27 cellular contexts compared by ENCODE assay signal in genomic region chr20:54180931-54181330, GRCh38. TPM values are rescaled to one million over a fixed set of nuclear protein-coding genes. Genes with fewer than 3 reads are reported as not detected.
DNase-seq lines count a peak whose midpoint lies in the region; ATAC-seq, FAIRE-seq and TF ChIP-seq lines count a peak whose summit lies in the region.
"Had no signal": no experiment of that assay in that cellular context is flagged by ENCODE, and none has a peak within 500 bp of the region (broad histone marks: within the 10 kb centered on the region; RNA-seq: fewer than 3 reads in every experiment).

No MANE protein-coding gene starts in this region.

- no peak for TF ChIP-seq POLR2A in HepG2 (IDR thresholded peaks at IDR 0.05; ENCODE audit: insufficient read depth in 1 of 2, low read depth in 2 of 2, low read length in 2 of 2)
- no peak for TF ChIP-seq POLR2A in right lobe of liver (IDR thresholded peaks at IDR 0.05)
- TF ChIP-seq POLR2A in GM12878 (IDR thresholded peaks at IDR 0.05; ENCODE audit: low read depth, low read length) = no peak
- no peak for TF ChIP-seq POLR2A in lower leg skin (IDR thresholded peaks at IDR 0.05)

- SMC1A ChIA-PET in GM12878 (lab: Charles Lee; ENCODE audit: uncharacterized antibody, unreplicated experiment) = interaction anchor here (1.1 kb wide), 1 partner anchor 76 kb away, joined by 3 read pairs; no protein-coding TSS in a partner anchor

- ATAC-seq in HepG2 (no peak), right lobe of liver (no peak), GM12878 (no peak), lower lobe of right lung (no peak)
- ATAC-seq: A549 had no signal

- RAD21 ChIA-PET in GM12878 (lab: Charles Lee; ENCODE audit: unreplicated experiment) = no interaction called here

- H3K9me3 ChIP-seq in HepG2 (ENCODE audit: low read length) = no peaks in the 10 kb centered on the region
- H3K9me3 ChIP-seq in right lobe of liver = no peaks in the 10 kb centered on the region
- H3K9me3 ChIP-seq in MM.1S (replicated peaks; ENCODE audit: insufficient read depth, low read length) = no peaks in the 10 kb centered on the region
- no peaks in the 10 kb centered on the region for H3K9me3 ChIP-seq in GM12878 (replicated peaks; ENCODE audit: control insufficient read depth, insufficient read depth, low read length)
- H3K9me3 ChIP-seq in lower lobe of right lung = no peaks in the 10 kb centered on the region
- H3K9me3 ChIP-seq: A549; BE2C; BLaER1 treated with 17β-estradiol and CSF1 and Interleukin-3, amounts not matched to agents 10 nM and 100 nM had no signal

- TF ChIP-seq EP300 in HepG2 (IDR thresholded peaks at IDR 0.05; ENCODE audit: low read depth in 2 of 2, low read length in 2 of 2) = no peak
- TF ChIP-seq EP300 in HepG2 (CRISPR knock-in tag; IDR thresholded peaks at IDR 0.05; ENCODE audit: borderline replicate concordance) = no peak
- no peak for TF ChIP-seq EP300 in GM12878 (IDR thresholded peaks at IDR 0.05; ENCODE audit: borderline replicate concordance in 1 of 2, control insufficient read depth in 1 of 2, low read depth in 2 of 2, low read length in 2 of 2)

- no peaks in the 10 kb centered on the region for H4K20me1 ChIP-seq in HepG2 (ENCODE audit: insufficient read depth, low read length)
- no peaks in the 10 kb centered on the region for H4K20me1 ChIP-seq in MM.1S (ENCODE audit: insufficient read depth, low read length)
- no peaks in the 10 kb centered on the region for H4K20me1 ChIP-seq in GM12878 (ENCODE audit: control insufficient read depth, insufficient read depth)
- H4K20me1 ChIP-seq: BLaER1 treated with 17β-estradiol and CSF1 and Interleukin-3, amounts not matched to agents 10 nM and 100 nM had no signal

- H3K36me3 ChIP-seq in HepG2 (replicated peaks in 1 of 2; ENCODE audit: control insufficient read depth in 1 of 2, insufficient read depth in 2 of 2, low read length in 2 of 2) = no peaks in the 10 kb centered on the region
- no peaks in the 10 kb centered on the region for H3K36me3 ChIP-seq in right lobe of liver
- H3K36me3 ChIP-seq in MM.1S (replicated peaks; ENCODE audit: insufficient read depth, low read length) = no peaks in the 10 kb centered on the region
- H3K36me3 ChIP-seq in GM12878 (ENCODE audit: control insufficient read depth in 2 of 2, insufficient read depth in 2 of 2, low read length in 1 of 2) = no peaks in the 10 kb centered on the region
- no peaks in the 10 kb centered on the region for H3K36me3 ChIP-seq in lower lobe of right lung
- H3K36me3 ChIP-seq: BE2C; BLaER1 treated with 17β-estradiol and CSF1 and Interleukin-3, amounts not matched to agents 10 nM and 100 nM had no signal

- H3K4me2 ChIP-seq in HepG2 (ENCODE audit: low read depth, low read length) = no peak overlapping the region
- H3K4me2 ChIP-seq in MM.1S (ENCODE audit: low read depth, low read length) = no peak overlapping the region
- H3K4me2 ChIP-seq in GM12878 (ENCODE audit: control insufficient read depth, insufficient read depth) = no peak overlapping the region
- H3K4me2 ChIP-seq: A549; BLaER1 treated with 17β-estradiol and CSF1 and Interleukin-3, amounts not matched to agents 10 nM and 100 nM had no signal

- in situ Hi-C loops in HepG2 (cut with HindIII; ENCODE audit: extremely low pct_ligation_motif_present, low pct_unique_long_range_greater_than_20kb) (no loop called here), GM12878 (cut with MboI) (no loop called here)

- no TSS peak for BruUV-seq in HepG2 (replicated peaks; lab: Mats Ljungman, UMichigan)
- BruUV-seq in GM12878 (replicated peaks; lab: Mats Ljungman, UMichigan) = no TSS peak

- H3K9ac ChIP-seq in HepG2 (ENCODE audit: insufficient read depth, low read depth, low read length) = no peak overlapping the region
- no peak overlapping the region for H3K9ac ChIP-seq in MM.1S (ENCODE audit: low read length)
- H3K9ac ChIP-seq in GM12878 (ENCODE audit: control insufficient read depth, insufficient read depth, low read length) = no peak overlapping the region
- H3K9ac ChIP-seq: BLaER1 treated with 17β-estradiol and CSF1 and Interleukin-3, amounts not matched to agents 10 nM and 100 nM; GM23248 had no signal

- no peaks in the 10 kb centered on the region for H3K27me3 ChIP-seq in HepG2 (ENCODE audit: control insufficient read depth in 1 of 2, insufficient read depth in 2 of 2, low read length in 2 of 2)
- H3K27me3 ChIP-seq in right lobe of liver = no peaks in the 10 kb centered on the region
- no peaks in the 10 kb centered on the region for H3K27me3 ChIP-seq in MM.1S (replicated peaks; ENCODE audit: insufficient read depth, low read length)
- H3K27me3 ChIP-seq in GM12878 (replicated peaks in 1 of 2; ENCODE audit: control insufficient read depth in 2 of 2, insufficient read depth in 2 of 2, low read length in 1 of 2) = no peaks in the 10 kb centered on the region; a peak in 1 of 4 replicates
- peaks cover 20% of the 10 kb centered on the region for H3K27me3 ChIP-seq in lower lobe of right lung (ENCODE audit: low read depth)

- H2AFZ ChIP-seq in HepG2 (ENCODE audit: low read length) = no peak overlapping the region
- H2AFZ ChIP-seq in MM.1S (ENCODE audit: low read length) = peak overlapping the region; percentile 13; the same call in 1 of the 2 replicates
- H2AFZ ChIP-seq in GM12878 (ENCODE audit: control insufficient read depth, low read depth, low read length) = no peak overlapping the region
- H2AFZ ChIP-seq: GM23248 had no signal

- H3K79me2 ChIP-seq in HepG2 (ENCODE audit: insufficient read depth, low read length) (no peaks in the 10 kb centered on the region), MM.1S (ENCODE audit: low read length) (no peaks in the 10 kb centered on the region), GM12878 (ENCODE audit: control insufficient read depth, insufficient read depth, low read length) (no peaks in the 10 kb centered on the region)

- intact Hi-C loops in HepG2 (cut with micrococcal nuclease; ENCODE audit: unreplicated experiment) (no loop called here), right lobe of liver (cut with DNase I) (no loop called here), GM12878 (cut with micrococcal nuclease; ENCODE audit: unreplicated experiment) (no loop called here), lower leg skin (cut with DNase I; ENCODE audit: low total_unique reads) (no loop called here), lower lobe of right lung (cut with DNase I) (no loop called here)

- no peak for FAIRE-seq in HepG2 (lab: Jason Lieb, UNC)
- FAIRE-seq in GM12878 (lab: Jason Lieb, UNC) = no peak
- FAIRE-seq: D721Med, GM12891, GM18507, GM19239 had no signal

- H3F3A ChIP-seq in MM.1S (ENCODE audit: insufficient read depth, low read length) = 0 out of 2 replicates have a peak, but pooled peaks cover 7% of the 10 kb centered on the region

- peaks cover 25% of the 10 kb centered on the region for H3K4me1 ChIP-seq in HepG2 (ENCODE audit: insufficient read depth, low read length)
- no peaks in the 10 kb centered on the region for H3K4me1 ChIP-seq in right lobe of liver
- peaks cover 24% of the 10 kb centered on the region for H3K4me1 ChIP-seq in MM.1S (ENCODE audit: low read length)
- H3K4me1 ChIP-seq in GM12878 (ENCODE audit: control insufficient read depth, insufficient read depth, low read length) = no peaks in the 10 kb centered on the region; the same call in 1 of the 2 replicates
- H3K4me1 ChIP-seq in lower lobe of right lung = no peaks in the 10 kb centered on the region
- H3K4me1 ChIP-seq: BE2C; BLaER1 treated with 17β-estradiol and CSF1 and Interleukin-3, amounts not matched to agents 10 nM and 100 nM had no signal

- no peaks in the 10 kb centered on the region for H3K9me2 ChIP-seq in MM.1S (replicated peaks; ENCODE audit: insufficient read depth, low read length)

- H3K4me3 ChIP-seq in HepG2 (replicated peaks in 1 of 3; ENCODE audit: insufficient read depth in 1 of 3, low read depth in 2 of 3, low read length in 3 of 3) (no peak overlapping the region), right lobe of liver (no peak overlapping the region), MM.1S (ENCODE audit: low read length) (no peak overlapping the region), GM12878 (no peak overlapping the region), lower leg skin (ENCODE audit: low read depth, poor library complexity, severe bottlenecking) (no peak overlapping the region), lower lobe of right lung (no peak overlapping the region)
- H3K4me3 ChIP-seq: A549; BLaER1 treated with 17β-estradiol and CSF1 and Interleukin-3, amounts not matched to agents 10 nM and 100 nM; GM23248 had no signal

- POLR2A ChIA-PET in HepG2 (lab: Yijun Ruan, JAX) = interaction anchor here (1.2 to 3.1 kb wide), 3 partner anchors 14 to 78 kb away, joined by 4 to 9 read pairs (median 8); no protein-coding TSS in a partner anchor
- POLR2A ChIA-PET in GM12878 (lab: Charles Lee) = no interaction called here

- H3K27ac ChIP-seq in HepG2 (ENCODE audit: extremely low read length, insufficient read depth, low read length) (no peak overlapping the region), right lobe of liver (no peak overlapping the region), MM.1S (ENCODE audit: low read length) (peak overlapping the region; percentile 17; the same call in 1 of the 2 replicates), GM12878 (ENCODE audit: control insufficient read depth, insufficient read depth) (no peak overlapping the region), lower lobe of right lung (no peak overlapping the region)
- H3K27ac ChIP-seq: BLaER1 treated with 17β-estradiol and CSF1 and Interleukin-3, amounts not matched to agents 10 nM and 100 nM; GM23248 had no signal

- DNase-seq in HepG2 (ENCODE audit: low spot score) = no peak
- DNase-seq in right lobe of liver = no peak
- no peak for DNase-seq in MM.1S
- DNase-seq in GM12878 (ENCODE audit: low read depth, low spot score) = no peak
- no peak for DNase-seq in lower leg skin (ENCODE audit: low spot score in 2 of 2)
- no peak for DNase-seq in KG1 (lab: John Stamatoyannopoulos, UW)
- no peak for DNase-seq in lower lobe of right lung
- DNase-seq: 8988T; ACHN; AML-193; BE2C; CD4-positive, alpha-beta T cell; CD8-positive, alpha-beta memory T cell; DMS 273 treated with DMSO at 0.1 percent for 48 hours; DMS79; EL; GDM1; GM23248; H9; HFFc6 had no signal

- 79% methylated on average over 1 of the region's 1 CpG for WGBS in HepG2 (ENCODE audit: low lambda C conversion rate)
- 88% methylated on average over 1 of the region's 1 CpG for WGBS in right lobe of liver (ENCODE audit: insufficient coverage, low coverage, low lambda C conversion rate, missing lambda C conversion rate)
- 43% methylated on average over 1 of the region's 1 CpG for WGBS in GM12878 (ENCODE audit: insufficient coverage, insufficient replicate concordance, low lambda C conversion rate, missing lambda C conversion rate)
- 93 to 94% methylated on average over 1 of the region's 1 CpG for WGBS in lower leg skin, 2 donors

- TF ChIP-seq CTCF in HepG2 (CRISPR knock-in tag; IDR thresholded peaks at IDR 0.05) (no peak), right lobe of liver (IDR thresholded peaks at IDR 0.05) (no peak), MM.1S (IDR thresholded peaks at IDR 0.05; ENCODE audit: low read length) (no peak), GM12878 (IDR thresholded peaks at IDR 0.05 in 2 of 3, conservative IDR thresholded peaks at IDR 0.05 in 1 of 3; ENCODE audit: control insufficient read depth in 2 of 3, extremely low read depth in 1 of 3, insufficient read depth in 1 of 3, low read depth in 3 of 3, low read length in 3 of 3) (no peak), lower leg skin (IDR thresholded peaks at IDR 0.05) (no peak), lower lobe of right lung (IDR thresholded peaks at IDR 0.05) (no peak)

- no peak for TF ChIP-seq RAD21 in HepG2 (CRISPR knock-in tag; IDR thresholded peaks at IDR 0.05)
- TF ChIP-seq RAD21 in GM12878 (IDR thresholded peaks at IDR 0.05; ENCODE audit: insufficient read depth, low read depth, low read length) = no peak

- CTCF ChIA-PET in HepG2 (lab: Yijun Ruan, JAX; ENCODE audit: low intra/inter-chr PET ratio, low total read pairs) (no interaction called here), GM12878 (lab: Yijun Ruan, JAX) (interaction anchor here (2.3 to 3.2 kb wide), 2 partner anchors 16 to 76 kb away, joined by 7 to 26 read pairs; no protein-coding TSS in a partner anchor)

RNA-seq across cellular contexts. Expression of gene CYP24A1, which starts 7.1 kb away (rescaled TPM):
- total RNA-seq in HepG2 (2016; rRNA removed; fragmentation: Illumina TruSeq; extraction: Trizol) (6.9 and 9.4 TPM in 2 replicates), right lobe of liver (not detected), GM12878 (2014; rRNA removed) (not detected in 2 replicates), GM12878 (2014; rRNA removed; fragmentation: Illumina TruSeq; extraction: Trizol) (not detected in 2 replicates), GM12878 (2021) (0.69 TPM in 1 of 2 replicates, not detected in the other), lower leg skin (under 1 TPM in 3 of 4 donors, not detected in 1; 0.10 to 0.71 (median 0.69) TPM), lower lobe of right lung (0.21 TPM)
- 67.3 and 73.1 TPM in 2 replicates for total RNA-seq in HepG2 (2016; cell fraction: cytosol; rRNA removed; fragmentation: Illumina TruSeq; extraction: Trizol; ENCODE audit: low read depth)
- 6.1 and 9.5 TPM in 2 replicates for total RNA-seq in HepG2 (2016; cell fraction: insoluble cytoplasmic fraction; rRNA removed; fragmentation: Illumina TruSeq; extraction: Trizol)
- 33.5 and 36.3 TPM in 2 replicates for total RNA-seq in HepG2 (2016; cell fraction: membrane; rRNA removed; fragmentation: Illumina TruSeq; extraction: Trizol)
- total RNA-seq in HepG2 (2016; cell fraction: nucleus; rRNA removed; fragmentation: Illumina TruSeq; extraction: Trizol) = 7.8 and 8.5 TPM in 2 replicates
- polyA plus RNA-seq in HepG2 (2011; rRNA removed) (23.7 and 32.7 TPM in 2 replicates), GM12878 (2011; rRNA removed) (not detected in 2 replicates), GM12878 (2014; fragmentation: Illumina TruSeq; extraction: Trizol) (not detected in 2 replicates), GM12878 (2014; fragmentation: Nextera tagmentation; extraction: Ambion mirVana) (not detected), GM12878 (2014; rRNA removed) (not detected in 2 replicates), GM12878 (2016; fragmentation: Nextera tagmentation; extraction: Ambion mirVana) (not detected)
- polyA plus RNA-seq in HepG2 (2011; cell fraction: cytosol; rRNA removed) = 15.3 and 17.1 TPM in 2 replicates
- polyA plus RNA-seq in HepG2 (2011; cell fraction: nucleus; rRNA removed) = 38.3 and 55.7 TPM in 2 replicates
- 1.8 and 6.1 TPM in 2 replicates for polyA plus RNA-seq in HepG2 (2012)
- polyA plus RNA-seq in HepG2 (2016; cell fraction: cytosol; fragmentation: Illumina TruSeq; extraction: Trizol; ENCODE audit: low read depth) = 0.28 and 0.52 TPM in 2 replicates
- polyA plus RNA-seq in HepG2 (2016; cell fraction: insoluble cytoplasmic fraction; fragmentation: Illumina TruSeq; extraction: Trizol; ENCODE audit: low read depth) = 2.7 and 3.9 TPM in 2 replicates
- 0.63 and 1.2 TPM in 2 replicates for polyA plus RNA-seq in HepG2 (2016; cell fraction: membrane; fragmentation: Illumina TruSeq; extraction: Trizol; ENCODE audit: low read depth)
- 13.8 and 14.1 TPM in 2 replicates for polyA plus RNA-seq in HepG2 (2016; cell fraction: nucleus; fragmentation: Illumina TruSeq; extraction: Trizol; ENCODE audit: insufficient read depth, low read depth)
- polyA minus RNA-seq in HepG2 (2011; rRNA and poly(A)+ RNA removed; ENCODE audit: low replicate concordance) = 40.3 TPM in 1 of 2 replicates, not detected in the other
- polyA minus RNA-seq in HepG2 (2011; cell fraction: cytosol; rRNA and poly(A)+ RNA removed) = 45.4 and 51.8 TPM in 2 replicates
- 44.9 and 49.7 TPM in 2 replicates for polyA minus RNA-seq in HepG2 (2011; cell fraction: nucleus; rRNA and poly(A)+ RNA removed)
- not detected in 2 replicates for total RNA-seq in GM12878 (2013; cell fraction: nucleolus; rRNA removed)
- not detected for polyA plus RNA-seq in GM12878 (2011; ENCODE audit: low read depth)
- not detected in 2 replicates for polyA plus RNA-seq in GM12878 (2011; cell fraction: cytosol; rRNA removed)
- polyA plus RNA-seq in GM12878 (2011; cell fraction: nucleus; rRNA removed) = not detected in 2 replicates
- not detected in 2 replicates for polyA plus RNA-seq in GM12878 (2012)
- polyA minus RNA-seq in GM12878 (2011; rRNA and poly(A)+ RNA removed) = not detected in 2 replicates
- polyA minus RNA-seq in GM12878 (2011; cell fraction: cytosol; rRNA and poly(A)+ RNA removed) = not detected in 2 replicates
- polyA minus RNA-seq in GM12878 (2011; cell fraction: nucleus; rRNA and poly(A)+ RNA removed) = not detected in 2 replicates
- total RNA-seq: H9 had no signal
- polyA plus RNA-seq: CD14-positive monocyte had no signal

RNA-seq across cellular contexts. Expression of gene PFDN4, which starts 27.0 kb away (rescaled TPM):
- 227 and 299 TPM in 2 replicates for total RNA-seq in HepG2 (2016; rRNA removed; fragmentation: Illumina TruSeq; extraction: Trizol)
- 116 and 137 TPM in 2 replicates for total RNA-seq in HepG2 (2016; cell fraction: cytosol; rRNA removed; fragmentation: Illumina TruSeq; extraction: Trizol; ENCODE audit: low read depth)
- 227 and 317 TPM in 2 replicates for total RNA-seq in HepG2 (2016; cell fraction: insoluble cytoplasmic fraction; rRNA removed; fragmentation: Illumina TruSeq; extraction: Trizol)
- 141 and 157 TPM in 2 replicates for total RNA-seq in HepG2 (2016; cell fraction: membrane; rRNA removed; fragmentation: Illumina TruSeq; extraction: Trizol)
- 81.8 and 87.1 TPM in 2 replicates for total RNA-seq in HepG2 (2016; cell fraction: nucleus; rRNA removed; fragmentation: Illumina TruSeq; extraction: Trizol)
- polyA plus RNA-seq in HepG2 (2011; rRNA removed) = 41.7 and 59.8 TPM in 2 replicates
- polyA plus RNA-seq in HepG2 (2011; cell fraction: cytosol; rRNA removed) = 37.0 and 54.6 TPM in 2 replicates
- 11.6 and 20.3 TPM in 2 replicates for polyA plus RNA-seq in HepG2 (2011; cell fraction: nucleus; rRNA removed)
- 152 and 165 TPM in 2 replicates for polyA plus RNA-seq in HepG2 (2012)
- polyA plus RNA-seq in HepG2 (2016; cell fraction: cytosol; fragmentation: Illumina TruSeq; extraction: Trizol; ENCODE audit: low read depth) = 106 and 114 TPM in 2 replicates
- 248 and 300 TPM in 2 replicates for polyA plus RNA-seq in HepG2 (2016; cell fraction: insoluble cytoplasmic fraction; fragmentation: Illumina TruSeq; extraction: Trizol; ENCODE audit: low read depth)
- polyA plus RNA-seq in HepG2 (2016; cell fraction: membrane; fragmentation: Illumina TruSeq; extraction: Trizol; ENCODE audit: low read depth) = 116 and 120 TPM in 2 replicates
- 122 and 141 TPM in 2 replicates for polyA plus RNA-seq in HepG2 (2016; cell fraction: nucleus; fragmentation: Illumina TruSeq; extraction: Trizol; ENCODE audit: insufficient read depth, low read depth)
- 0.28 and 1.1 TPM in 2 replicates for polyA minus RNA-seq in HepG2 (2011; rRNA and poly(A)+ RNA removed; ENCODE audit: low replicate concordance)
- 31.9 and 32.4 TPM in 2 replicates for polyA minus RNA-seq in HepG2 (2011; cell fraction: cytosol; rRNA and poly(A)+ RNA removed)
- 16.5 and 23.9 TPM in 2 replicates for polyA minus RNA-seq in HepG2 (2011; cell fraction: nucleus; rRNA and poly(A)+ RNA removed)
- total RNA-seq in right lobe of liver = 10 to 100 TPM in 2 of 6 experiments, 1 to 10 TPM in 4; 4.2 to 50.9 (median 7.9) TPM
- total RNA-seq in GM12878 (2013; cell fraction: nucleolus; rRNA removed) = 6.5 and 8.4 TPM in 2 replicates
- total RNA-seq in GM12878 (2014; rRNA removed) = 40.0 and 54.8 TPM in 2 replicates
- total RNA-seq in GM12878 (2014; rRNA removed; fragmentation: Illumina TruSeq; extraction: Trizol) = 88.4 and 94.5 TPM in 2 replicates
- total RNA-seq in GM12878 (2021) = 36.9 and 39.0 TPM in 2 replicates
- 11.2 TPM for polyA plus RNA-seq in GM12878 (2011; ENCODE audit: low read depth)
- polyA plus RNA-seq in GM12878 (2011; rRNA removed) = 60.8 and 128 TPM in 2 replicates
- polyA plus RNA-seq in GM12878 (2011; cell fraction: cytosol; rRNA removed) = 16.6 and 21.9 TPM in 2 replicates
- polyA plus RNA-seq in GM12878 (2011; cell fraction: nucleus; rRNA removed) = 20.8 and 22.9 TPM in 2 replicates
- polyA plus RNA-seq in GM12878 (2012) = 58.4 and 77.9 TPM in 2 replicates
- polyA plus RNA-seq in GM12878 (2014; fragmentation: Illumina TruSeq; extraction: Trizol) = 136 and 201 TPM in 2 replicates
- polyA plus RNA-seq in GM12878 (2014; fragmentation: Nextera tagmentation; extraction: Ambion mirVana) = 100 to 1,000 TPM; 121 to 123 TPM
- polyA plus RNA-seq in GM12878 (2014; rRNA removed) = 51.0 and 76.6 TPM in 2 replicates
- polyA plus RNA-seq in GM12878 (2016; fragmentation: Nextera tagmentation; extraction: Ambion mirVana) = 10 to 100 TPM; 78.1 to 87.5 TPM
- polyA minus RNA-seq in GM12878 (2011; rRNA and poly(A)+ RNA removed) = 4.4 and 6.5 TPM in 2 replicates
- polyA minus RNA-seq in GM12878 (2011; cell fraction: cytosol; rRNA and poly(A)+ RNA removed) = 5.4 and 8.2 TPM in 2 replicates
- 0.97 and 2.9 TPM in 2 replicates for polyA minus RNA-seq in GM12878 (2011; cell fraction: nucleus; rRNA and poly(A)+ RNA removed)
- 10 to 100 TPM; 32.8 to 71.0 (median 40.2) TPM for total RNA-seq in lower leg skin
- 15.3 TPM for total RNA-seq in lower lobe of right lung
